Comparison of ENCODE assay signal across 2 cellular contexts in the genomic region with DNA sequence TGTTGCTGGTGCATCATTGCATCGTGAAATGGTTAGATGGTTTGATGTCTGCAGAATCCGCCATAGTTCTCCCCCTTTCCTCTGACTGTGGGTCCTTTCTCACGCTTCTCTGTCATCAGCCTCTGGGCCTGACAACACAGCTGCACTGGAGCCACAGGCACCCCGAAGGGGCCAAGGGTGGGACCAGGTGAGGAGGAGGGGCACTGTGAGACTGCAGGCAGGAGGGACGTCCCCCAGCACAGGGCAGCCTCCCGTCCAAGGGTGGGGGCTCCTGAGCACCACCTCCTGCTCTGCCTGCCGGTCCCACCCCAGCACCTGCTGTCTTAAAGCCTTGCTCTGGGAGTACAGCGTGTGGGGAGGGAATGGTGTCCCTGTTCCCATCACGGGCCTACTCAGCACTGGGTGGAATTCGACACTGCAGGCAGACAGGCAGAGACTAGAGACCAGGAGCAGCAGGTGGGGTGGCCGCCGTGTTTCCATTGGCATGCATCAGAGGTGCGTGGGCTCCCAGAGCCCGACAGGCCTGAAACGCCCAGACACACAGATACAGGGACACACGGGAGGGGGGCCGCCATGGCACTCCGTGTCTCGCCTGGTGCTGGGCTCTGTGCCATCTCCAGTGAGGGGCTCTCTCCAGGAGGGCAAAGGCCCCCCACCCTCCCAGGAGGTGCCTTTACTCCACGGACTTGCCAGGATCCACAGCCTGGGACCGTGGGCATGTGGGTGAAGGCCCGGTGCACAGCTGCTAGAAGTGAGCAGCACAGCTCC.
TF ChIP-seq lines count a peak whose summit lies in the region.

No MANE protein-coding gene starts in this region.

TF ChIP-seq in GM23338, 12 proteins besides CTCF, POLR2A, EP300 and RAD21 (continues in another document):
- TF ChIP-seq EZH2 (IDR thresholded peaks at IDR 0.05; ENCODE audit: low read depth, unreplicated experiment) = no peak
- TF ChIP-seq JUNB (IDR thresholded peaks at IDR 0.05; ENCODE audit: unreplicated experiment) = no peak
- TF ChIP-seq EZH2phosphoT487 (IDR thresholded peaks at IDR 0.05; ENCODE audit: unreplicated experiment) = no peak
- TF ChIP-seq ZNF114 (CRISPR knock-in tag; IDR thresholded peaks at IDR 0.05) = no peak
- no peak for TF ChIP-seq NANOG (IDR thresholded peaks at IDR 0.05; ENCODE audit: borderline replicate concordance)
- TF ChIP-seq ZNF331 (CRISPR knock-in tag; IDR thresholded peaks at IDR 0.05; ENCODE audit: low read depth) = no peak
- TF ChIP-seq, protein P1, sequence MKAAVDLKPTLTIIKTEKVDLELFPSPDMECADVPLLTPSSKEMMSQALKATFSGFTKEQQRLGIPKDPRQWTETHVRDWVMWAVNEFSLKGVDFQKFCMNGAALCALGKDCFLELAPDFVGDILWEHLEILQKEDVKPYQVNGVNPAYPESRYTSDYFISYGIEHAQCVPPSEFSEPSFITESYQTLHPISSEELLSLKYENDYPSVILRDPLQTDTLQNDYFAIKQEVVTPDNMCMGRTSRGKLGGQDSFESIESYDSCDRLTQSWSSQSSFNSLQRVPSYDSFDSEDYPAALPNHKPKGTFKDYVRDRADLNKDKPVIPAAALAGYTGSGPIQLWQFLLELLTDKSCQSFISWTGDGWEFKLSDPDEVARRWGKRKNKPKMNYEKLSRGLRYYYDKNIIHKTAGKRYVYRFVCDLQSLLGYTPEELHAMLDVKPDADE (IDR thresholded peaks at IDR 0.05) = no peak
- no peak for TF ChIP-seq CREB1 (CRISPR knock-in tag; IDR thresholded peaks at IDR 0.05; ENCODE audit: low read depth)
- TF ChIP-seq STAT1 (IDR thresholded peaks at IDR 0.05; ENCODE audit: unreplicated experiment) = no peak
- TF ChIP-seq, protein P2, sequence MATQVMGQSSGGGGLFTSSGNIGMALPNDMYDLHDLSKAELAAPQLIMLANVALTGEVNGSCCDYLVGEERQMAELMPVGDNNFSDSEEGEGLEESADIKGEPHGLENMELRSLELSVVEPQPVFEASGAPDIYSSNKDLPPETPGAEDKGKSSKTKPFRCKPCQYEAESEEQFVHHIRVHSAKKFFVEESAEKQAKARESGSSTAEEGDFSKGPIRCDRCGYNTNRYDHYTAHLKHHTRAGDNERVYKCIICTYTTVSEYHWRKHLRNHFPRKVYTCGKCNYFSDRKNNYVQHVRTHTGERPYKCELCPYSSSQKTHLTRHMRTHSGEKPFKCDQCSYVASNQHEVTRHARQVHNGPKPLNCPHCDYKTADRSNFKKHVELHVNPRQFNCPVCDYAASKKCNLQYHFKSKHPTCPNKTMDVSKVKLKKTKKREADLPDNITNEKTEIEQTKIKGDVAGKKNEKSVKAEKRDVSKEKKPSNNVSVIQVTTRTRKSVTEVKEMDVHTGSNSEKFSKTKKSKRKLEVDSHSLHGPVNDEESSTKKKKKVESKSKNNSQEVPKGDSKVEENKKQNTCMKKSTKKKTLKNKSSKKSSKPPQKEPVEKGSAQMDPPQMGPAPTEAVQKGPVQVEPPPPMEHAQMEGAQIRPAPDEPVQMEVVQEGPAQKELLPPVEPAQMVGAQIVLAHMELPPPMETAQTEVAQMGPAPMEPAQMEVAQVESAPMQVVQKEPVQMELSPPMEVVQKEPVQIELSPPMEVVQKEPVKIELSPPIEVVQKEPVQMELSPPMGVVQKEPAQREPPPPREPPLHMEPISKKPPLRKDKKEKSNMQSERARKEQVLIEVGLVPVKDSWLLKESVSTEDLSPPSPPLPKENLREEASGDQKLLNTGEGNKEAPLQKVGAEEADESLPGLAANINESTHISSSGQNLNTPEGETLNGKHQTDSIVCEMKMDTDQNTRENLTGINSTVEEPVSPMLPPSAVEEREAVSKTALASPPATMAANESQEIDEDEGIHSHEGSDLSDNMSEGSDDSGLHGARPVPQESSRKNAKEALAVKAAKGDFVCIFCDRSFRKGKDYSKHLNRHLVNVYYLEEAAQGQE (IDR thresholded peaks at IDR 0.05; ENCODE audit: unreplicated experiment) = no peak

TF ChIP-seq in H1, 55 proteins besides CTCF, POLR2A, EP300 and RAD21:
- no peak for TF ChIP-seq SIN3A (conservative IDR thresholded peaks at IDR 0.05 in 1 of 2, IDR thresholded peaks at IDR 0.05 in 1 of 2; ENCODE audit: low read depth in 1 of 2, low read length in 2 of 2)
- no peak for TF ChIP-seq ZNF274 (IDR thresholded peaks at IDR 0.05; ENCODE audit: borderline replicate concordance, extremely low read depth, low read length)
- no peak for TF ChIP-seq KDM5A (IDR thresholded peaks at IDR 0.05; ENCODE audit: low read length)
- TF ChIP-seq KDM1A (IDR thresholded peaks at IDR 0.05; ENCODE audit: borderline replicate concordance, low read length) = no peak
- no peak for TF ChIP-seq HDAC6 (IDR thresholded peaks at IDR 0.05; ENCODE audit: low read depth, low read length)
- no peak for TF ChIP-seq SP1 (IDR thresholded peaks at IDR 0.05; ENCODE audit: low read depth, low read length)
- no peak for TF ChIP-seq NANOG (IDR thresholded peaks at IDR 0.05; ENCODE audit: insufficient read depth, low read depth, low read length, poor library complexity, severe bottlenecking)
- TF ChIP-seq POLR2AphosphoS5 (IDR thresholded peaks at IDR 0.05; ENCODE audit: low read depth, low read length) = no peak
